Comparison of ENCODE assay signal across 17 cellular contexts in the genomic region with DNA sequence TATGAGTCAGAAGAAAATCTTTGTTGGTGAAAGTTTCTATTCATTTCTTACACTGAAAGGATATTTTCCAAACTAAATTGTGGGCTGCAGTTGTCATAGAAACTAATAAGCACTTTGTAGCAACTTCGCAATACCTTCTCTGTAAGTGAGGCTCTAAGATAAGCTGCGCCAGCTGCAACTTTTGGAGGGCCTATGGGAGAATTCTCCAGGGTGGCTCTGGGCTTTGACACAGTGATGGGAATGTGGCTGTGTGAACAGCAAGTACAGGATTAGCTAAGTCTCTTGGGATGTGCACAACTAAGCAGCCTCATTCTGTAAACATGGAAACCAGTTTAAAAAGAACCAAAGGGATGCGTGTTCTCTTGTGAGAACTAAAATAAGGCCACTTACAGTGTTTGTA.
DNase-seq lines count a peak whose midpoint lies in the region; ATAC-seq lines count a peak whose summit lies in the region.
"Had no signal": no experiment of that assay in that cellular context is flagged by ENCODE, and none has a peak within 500 bp of the region (broad histone marks: within the 10 kb centered on the region; RNA-seq: fewer than 3 reads in every experiment).

No MANE protein-coding gene starts in this region.

- intact Hi-C loops in left cardiac atrium (cut with DNase I), result no loop called here
- intact Hi-C loops in sciatic nerve (cut with DNase I), result no loop called here

- peak; percentile 88 to 96 for ATAC-seq in left cardiac atrium
- peak; percentile 78 for ATAC-seq in sciatic nerve
- ATAC-seq in GM21717 (IDR thresholded peaks at IDR 0.05; ENCODE audit: unreplicated experiment), result no peak
- no peak for ATAC-seq in HG03439 (IDR thresholded peaks at IDR 0.05; ENCODE audit: unreplicated experiment)
- ATAC-seq: PC-3, SK-N-SH treated with all-trans-retinoic acid at 6 μM for 48 hours had no signal

- peak; percentile 80 for DNase-seq in D341Med (ENCODE audit: low spot score)
- DNase-seq in astrocyte of the hippocampus (ENCODE audit: low read depth, low spot score), result peak; percentile 13
- peak; percentile 39 for DNase-seq in left cardiac atrium
- DNase-seq in sciatic nerve (ENCODE audit: low spot score), result no peak
- DNase-seq in stimulated activated CD4-positive, alpha-beta T cell treated with anti-CD3 and anti-CD28 coated beads, Interleukin-2, amount 100 ng/mL, for 24 hours, result no peak
- DNase-seq in stimulated activated naive CD4-positive, alpha-beta T cell treated with Interleukin-2 at 50 U/mL for 16 hours (lab: John Stamatoyannopoulos, UW), result no peak
- DNase-seq: 8988T, H9, Kasumi-1, MV-4-11, NCI-H1436, NCI-H2081, NCI-H526, PC-3 had no signal

Comparison
In these comparisons a context has a peak if more than half of its experiments do, and no peak if none do; other contexts are left out.
1. DNase-seq: peak in D341Med (single experiment), astrocyte of the hippocampus (single experiment) and left cardiac atrium (single experiment); none in sciatic nerve (single experiment), stimulated activated CD4-positive, alpha-beta T cell treated with anti-CD3 and anti-CD28 coated beads, Interleukin-2, amount 100 ng/mL, for 24 hours (0 of 2) and stimulated activated naive CD4-positive, alpha-beta T cell treated with Interleukin-2 at 50 U/mL for 16 hours (single experiment).
2. ATAC-seq: peak in left cardiac atrium (2 of 2) and sciatic nerve (single experiment); none in GM21717 (single experiment) and HG03439 (single experiment).